ENCODE assay signal across 16 cellular contexts in genomic region chr18:24011095-24011917, GRCh38. TPM values are rescaled to one million over a fixed set of nuclear protein-coding genes. Genes with fewer than 3 reads are reported as not detected.
DNase-seq lines count a peak whose midpoint lies in the region; ATAC-seq and TF ChIP-seq lines count a peak whose summit lies in the region.
"Had no signal": no experiment of that assay in that cellular context is flagged by ENCODE, and none has a peak within 500 bp of the region (broad histone marks: within the 10 kb centered on the region; RNA-seq: fewer than 3 reads in every experiment).

No MANE protein-coding gene starts in this region.

- peaks cover 4% of the 10 kb centered on the region; the same call in 1 of the 2 replicates for H3F3A ChIP-seq in GM23338 (replicated peaks; ENCODE audit: low read depth)

- CTCF ChIA-PET in activated CD4-positive, alpha-beta memory T cell treated with anti-CD3 and anti-CD28 coated beads for 36 hours (lab: Charles Lee): interaction anchor here (1.1 kb wide), 1 partner anchor 30 kb away, joined by 3 read pairs; no protein-coding TSS in a partner anchor
- CTCF ChIA-PET in naive thymus-derived CD4-positive, alpha-beta T cell (lab: Charles Lee): interaction anchor here (1.0 to 1.7 kb wide), 8 partner anchors 11 to 95 kb away, joined by 3 to 8 read pairs (median 4); no protein-coding TSS in a partner anchor

- H2AFZ ChIP-seq in GM23338: peak overlapping the region; percentile 58; the same call in 1 of the 2 replicates

- H3K79me2 ChIP-seq in GM23338 (replicated peaks; ENCODE audit: insufficient read depth): peaks cover 16% of the 10 kb centered on the region

- H3K4me2 ChIP-seq in GM23338: no peak overlapping the region; the same call in 1 of the 2 replicates
- H3K4me2 ChIP-seq: SK-N-SH had no signal

- no peaks in the 10 kb centered on the region for H3K27me3 ChIP-seq in GM23338 (ENCODE audit: insufficient read depth)
- H3K27me3 ChIP-seq in naive thymus-derived CD4-positive, alpha-beta T cell (ENCODE audit: control insufficient read depth in 2 of 2, insufficient read depth in 2 of 2, low read length in 2 of 2): no peaks in the 10 kb centered on the region
- H3K27me3 ChIP-seq: tibial artery had no signal

- peaks cover 6% of the 10 kb centered on the region for H3K4me1 Mint-ChIP-seq in GM23338
- H3K4me1 Mint-ChIP-seq in activated CD4-positive, alpha-beta memory T cell treated with anti-CD3 and anti-CD28 coated beads for 36 hours (ENCODE audit: low read depth): peaks cover 64% of the 10 kb centered on the region
- peaks cover 45 to 81% (median 65%) of the 10 kb centered on the region in 7 donors for H3K4me1 Mint-ChIP-seq in naive thymus-derived CD4-positive, alpha-beta T cell

- peak overlapping the region; percentile 24; the same call in 1 of the 2 replicates for H3K27ac ChIP-seq in GM23338 (ENCODE audit: low read depth)
- H3K27ac ChIP-seq in naive thymus-derived CD4-positive, alpha-beta T cell (ENCODE audit: low read depth, low read length): peak overlapping the region; percentile 82
- H3K27ac ChIP-seq: epithelial cell of prostate, tibial artery had no signal

- peaks cover 12% of the 10 kb centered on the region for H3K4me1 ChIP-seq in GM23338 (ENCODE audit: insufficient read depth)
- H3K4me1 ChIP-seq in naive thymus-derived CD4-positive, alpha-beta T cell (ENCODE audit: control insufficient read depth in 2 of 2, insufficient read depth in 2 of 2, low read length in 2 of 2): peaks cover 64 to 73% of the 10 kb centered on the region in 2 donors

- H3K4me3 Mint-ChIP-seq in GM23338: no peak overlapping the region
- H3K4me3 Mint-ChIP-seq in activated CD4-positive, alpha-beta memory T cell treated with anti-CD3 and anti-CD28 coated beads for 36 hours: peak overlapping the region; percentile 66
- H3K4me3 Mint-ChIP-seq in naive thymus-derived CD4-positive, alpha-beta T cell: peak overlapping the region; percentile 66 to 98 (median 82)

- H3K27ac Mint-ChIP-seq in GM23338: no peak overlapping the region
- H3K27ac Mint-ChIP-seq in activated CD4-positive, alpha-beta memory T cell treated with anti-CD3 and anti-CD28 coated beads for 36 hours: peak overlapping the region; percentile 81
- H3K27ac Mint-ChIP-seq in naive thymus-derived CD4-positive, alpha-beta T cell: peak overlapping the region; percentile 93 to 98 (median 97)

- peaks cover 11% of the 10 kb centered on the region for H3K27me3 Mint-ChIP-seq in GM23338 (ENCODE audit: insufficient read depth, low read depth, poor library complexity)
- H3K27me3 Mint-ChIP-seq in activated CD4-positive, alpha-beta memory T cell treated with anti-CD3 and anti-CD28 coated beads for 36 hours: no peaks in the 10 kb centered on the region
- H3K27me3 Mint-ChIP-seq in naive thymus-derived CD4-positive, alpha-beta T cell: no peaks in the 10 kb centered on the region

- TF ChIP-seq CTCF in GM23338 (conservative IDR thresholded peaks at IDR 0.05; ENCODE audit: low read depth in 2 of 2): no peak

- DNase-seq in NCI-H524 (lab: John Stamatoyannopoulos, UW) (peak; percentile 18 to 48), NCI-H524 treated with DMSO at 0.1 percent for 48 hours (lab: John Stamatoyannopoulos, UW) (no peak), GM23338 (ENCODE audit: low spot score) (no peak), G401 (ENCODE audit: low spot score) (no peak), NCI-H146 (lab: John Stamatoyannopoulos, UW) (no peak), NCI-H2081 treated with DMSO at 0.1 percent for 48 hours (lab: John Stamatoyannopoulos, UW) (no peak)
- DNase-seq in activated CD4-positive, alpha-beta memory T cell treated with anti-CD3 and anti-CD28 coated beads for 36 hours: no peak
- peak in 7 of 9 donors; percentile 50 to 84 (median 79) for DNase-seq in naive thymus-derived CD4-positive, alpha-beta T cell
- DNase-seq: activated gamma-delta T cell treated with Interleukin-2 at 50 U/mL for 16 hours, cerebellar nuclear complex, IMR-90, NCI-H187 treated with DMSO at 0.1 percent for 48 hours, SK-N-SH, tibial artery had no signal

- ATAC-seq in GM23338: no peak
- ATAC-seq in naive thymus-derived CD4-positive, alpha-beta T cell: peak; percentile 43

- no peaks in the 10 kb centered on the region; the same call in 2 of the 3 replicates for H3K36me3 Mint-ChIP-seq in GM23338 (ENCODE audit: low read depth)
- peaks cover 6% of the 10 kb centered on the region for H3K36me3 Mint-ChIP-seq in activated CD4-positive, alpha-beta memory T cell treated with anti-CD3 and anti-CD28 coated beads for 36 hours
- peaks cover 0 to 12% (median 0%) of the 10 kb centered on the region in 5 donors for H3K36me3 Mint-ChIP-seq in naive thymus-derived CD4-positive, alpha-beta T cell

- no peak overlapping the region for H3K4me3 ChIP-seq in GM23338
- H3K4me3 ChIP-seq in naive thymus-derived CD4-positive, alpha-beta T cell (ENCODE audit: low read length): peak overlapping the region; percentile 59
- H3K4me3 ChIP-seq: tibial artery had no signal

- no peaks in the 10 kb centered on the region for H3K9me3 ChIP-seq in naive thymus-derived CD4-positive, alpha-beta T cell (ENCODE audit: control insufficient read depth in 2 of 3, low read length in 3 of 3)
- H3K9me3 ChIP-seq: SK-N-SH, tibial artery had no signal

- in situ Hi-C loops in G401 (cut with HindIII; ENCODE audit: low sequenced_read_pairs): no loop called here

- intact Hi-C loops in activated CD4-positive, alpha-beta memory T cell treated with anti-CD3 and anti-CD28 coated beads for 36 hours (cut with micrococcal nuclease): loop anchor here (1.0 to 5.0 kb wide), 2 partner anchors 8 to 184 kb away; no protein-coding TSS in a partner anchor
- intact Hi-C loops in naive thymus-derived CD4-positive, alpha-beta T cell (cut with micrococcal nuclease): loop anchor here (1.0 to 10.0 kb wide), 10 partner anchors 8 to 947 kb away; partner anchors contain the start of gene RMC1 (in 1 of the 2)

- H3K9me3 Mint-ChIP-seq in GM23338: no peaks in the 10 kb centered on the region; the same call in 2 of the 3 replicates
- H3K9me3 Mint-ChIP-seq in activated CD4-positive, alpha-beta memory T cell treated with anti-CD3 and anti-CD28 coated beads for 36 hours: no peaks in the 10 kb centered on the region
- H3K9me3 Mint-ChIP-seq in naive thymus-derived CD4-positive, alpha-beta T cell: no peaks in the 10 kb centered on the region
- H3K9me3 Mint-ChIP-seq: neural crest cell had no signal

- H3K36me3 ChIP-seq in GM23338 (ENCODE audit: insufficient read depth): no peaks in the 10 kb centered on the region
- peaks cover 0 to 5% (median 0%) of the 10 kb centered on the region in 3 experiments for H3K36me3 ChIP-seq in naive thymus-derived CD4-positive, alpha-beta T cell (ENCODE audit: control insufficient read depth in 2 of 3, insufficient read depth in 3 of 3, low read length in 3 of 3)
- H3K36me3 ChIP-seq: tibial artery had no signal

- POLR2A ChIA-PET in activated CD4-positive, alpha-beta memory T cell treated with anti-CD3 and anti-CD28 coated beads for 36 hours (lab: Charles Lee): interaction anchor here (0.7 to 1.3 kb wide), 2 partner anchors 39 to 44 kb away, joined by 3 read pairs; no protein-coding TSS in a partner anchor
- POLR2A ChIA-PET in naive thymus-derived CD4-positive, alpha-beta T cell (lab: Charles Lee): interaction anchor here (0.6 to 4.9 kb wide), 10 partner anchors 11 to 124 kb away, joined by 3 to 33 read pairs (median 3); no protein-coding TSS in a partner anchor

- H4K20me1 ChIP-seq in GM23338 (replicated peaks; ENCODE audit: insufficient read depth): no peaks in the 10 kb centered on the region

- H3K9me2 ChIP-seq in GM23338 (ENCODE audit: insufficient read depth): no peaks in the 10 kb centered on the region; the same call in 1 of the 2 replicates
- H3K9me2 ChIP-seq: SK-N-SH had no signal

TF ChIP-seq in GM23338, 12 proteins besides CTCF, POLR2A, EP300 and RAD21 (continues in another document):
- TF ChIP-seq ZNF114 (CRISPR knock-in tag; IDR thresholded peaks at IDR 0.05) (no peak), EZH2phosphoT487 (IDR thresholded peaks at IDR 0.05; ENCODE audit: unreplicated experiment) (no peak), ETS1 (IDR thresholded peaks at IDR 0.05) (no peak), NANOG (IDR thresholded peaks at IDR 0.05; ENCODE audit: borderline replicate concordance) (no peak), CREB1 (CRISPR knock-in tag; IDR thresholded peaks at IDR 0.05; ENCODE audit: low read depth) (no peak)

RNA-seq across cellular contexts. Expression of gene TTC39C, which starts 3.2 kb away (rescaled TPM):
- total RNA-seq in GM23338 (2014; rRNA removed; shearing (Covaris generic)): 108 and 136 TPM in 2 replicates
- polyA plus RNA-seq in GM23338 (2016; fragmentation: Nextera tagmentation; extraction: Ambion mirVana): 69.2 and 69.4 TPM in 2 replicates
- 10 to 100 TPM; 48.9 to 49.0 TPM for total RNA-seq in activated CD4-positive, alpha-beta memory T cell treated with anti-CD3 and anti-CD28 coated beads for 36 hours
- 10 to 100 TPM; 84.1 to 98.8 (median 91.4) TPM for total RNA-seq in naive thymus-derived CD4-positive, alpha-beta T cell
- polyA plus RNA-seq in naive thymus-derived CD4-positive, alpha-beta T cell: 10 to 100 TPM; 51.4 to 71.2 TPM
- 3.1 and 4.1 TPM in 2 replicates for total RNA-seq in G401 (2014; rRNA removed; shearing (Covaris generic))

Comparison
In these comparisons a context has a peak if more than half of its experiments do, and no peak if none do; other contexts are left out.
1. DNase-seq: peak in NCI-H524 (2 of 2) and naive thymus-derived CD4-positive, alpha-beta T cell (7 of 9); none in NCI-H524 treated with DMSO at 0.1 percent for 48 hours (single experiment), GM23338 (single experiment), activated CD4-positive, alpha-beta memory T cell treated with anti-CD3 and anti-CD28 coated beads for 36 hours (single experiment), G401 (single experiment), NCI-H146 (single experiment) and NCI-H2081 treated with DMSO at 0.1 percent for 48 hours (single experiment).